In the genomic region with DNA sequence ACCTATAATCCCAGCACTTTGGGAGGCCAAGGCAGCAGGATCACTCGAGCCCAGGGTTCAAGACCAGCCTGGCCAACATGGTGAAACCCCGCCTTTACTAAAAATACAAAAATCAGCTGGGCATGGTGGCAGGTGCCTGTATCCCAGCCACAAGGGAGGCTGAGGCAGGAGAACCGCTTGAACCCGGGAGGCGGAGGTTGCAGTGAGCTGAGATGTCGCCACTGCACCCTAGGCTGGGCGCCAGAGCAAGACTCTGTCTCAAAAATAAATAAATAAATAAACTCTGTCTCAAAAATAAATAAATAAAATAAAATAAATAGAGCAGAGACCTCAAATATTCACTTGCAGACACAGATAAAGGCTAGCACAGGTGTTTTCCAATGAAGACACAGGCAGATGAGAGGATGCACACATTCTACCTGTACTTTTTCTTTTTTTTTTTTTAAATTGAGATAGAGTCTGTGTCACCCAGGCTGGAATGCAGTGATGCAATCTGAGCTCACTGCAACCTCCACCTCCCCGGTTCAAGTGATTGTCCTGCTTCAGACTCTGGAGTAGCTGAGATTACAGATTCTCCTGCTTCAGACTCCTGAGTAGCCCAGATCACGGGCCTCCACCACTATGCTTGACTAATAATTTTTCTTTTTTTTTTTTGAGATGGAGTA, we compare ENCODE assay signal across 22 cellular contexts. TPM values are rescaled to one million over a fixed set of nuclear protein-coding genes. Genes with fewer than 3 reads are reported as not detected.
DNase-seq lines count a peak whose midpoint lies in the region; ATAC-seq, FAIRE-seq and TF ChIP-seq lines count a peak whose summit lies in the region.
"Had no signal": no experiment of that assay in that cellular context is flagged by ENCODE, and none has a peak within 500 bp of the region (broad histone marks: within the 10 kb centered on the region; RNA-seq: fewer than 3 reads in every experiment).

No MANE protein-coding gene starts in this region.

- H3K4me1 ChIP-seq in Caco-2 (peaks cover 18% of the 10 kb centered on the region), K562 (replicated peaks in 1 of 2; ENCODE audit: control insufficient read depth in 2 of 2, insufficient read depth in 2 of 2, low read length in 2 of 2) (peaks cover 13 to 14% of the 10 kb centered on the region in 2 experiments; a peak in 4 of 5 replicates)

- no peak overlapping the region for H3K9ac ChIP-seq in K562 (ENCODE audit: insufficient read depth in 1 of 2, low read depth in 2 of 2, low read length in 2 of 2)

- ATAC-seq in K562 (no peak), HG03460 (IDR thresholded peaks at IDR 0.05; ENCODE audit: unreplicated experiment) (no peak)
- ATAC-seq: activated T-cell treated with anti-CD3 and anti-CD28 coated beads, Interleukin-2, amount 50 U/mL, for 4 hours; left cardiac atrium had no signal

- H3K4me3 ChIP-seq in Caco-2 (ENCODE audit: low read depth, low read length) = no peak overlapping the region
- H3K4me3 ChIP-seq in K562 = no peak overlapping the region

- peak; percentile 67 to 71 for DNase-seq in Caco-2
- peak; percentile 60 for DNase-seq in M059J (ENCODE audit: low read depth)
- no peak for DNase-seq in K562 (ENCODE audit: extremely low read depth in 1 of 4, low spot score in 3 of 4)
- peak; percentile 75 for DNase-seq in islet precursor cell
- no peak for DNase-seq in NCI-H2107 treated with DMSO at 0.1 percent for 48 hours (lab: John Stamatoyannopoulos, UW; ENCODE audit: unreplicated experiment)
- DNase-seq in GM13976 (ENCODE audit: low spot score) = no peak
- no peak for DNase-seq in NCI-H1092 treated with DMSO at 0.1 percent for 48 hours (lab: John Stamatoyannopoulos, UW)
- DNase-seq: activated naive CD4-positive, alpha-beta T cell treated with anti-CD3 and anti-CD28 coated beads for 36 hours; activated T-cell treated with anti-CD3 and anti-CD28 coated beads, Interleukin-2, amount 50 U/mL, for 4 hours; aorta; DMS53; KG1; left cardiac atrium; NCI-H1048; NCI-H526; small intestine; stimulated activated CD4-positive, alpha-beta T cell treated with anti-CD3 and anti-CD28 coated beads, Interleukin-4, amount 100 ng/mL, for 1 hour had no signal

- TF ChIP-seq EP300 in K562 (IDR thresholded peaks at IDR 0.05; ENCODE audit: low read length) = no peak

- H3K36me3 Mint-ChIP-seq in Caco-2 (ENCODE audit: insufficient read depth, unreplicated experiment) = peaks cover 33% of the 10 kb centered on the region

- H3K27me3 ChIP-seq in Caco-2 (replicated peaks; ENCODE audit: control insufficient read depth, insufficient read depth, low read length) (no peaks in the 10 kb centered on the region), K562 (ENCODE audit: control insufficient read depth in 2 of 2, insufficient read depth in 2 of 2, low read length in 2 of 2) (no peaks in the 10 kb centered on the region)

- POLR2A ChIA-PET in Caco-2 (lab: Charles Lee) = interaction anchor here (0.6 to 1.1 kb wide), 5 partner anchors 9 to 60 kb away, joined by 3 to 5 read pairs (median 3); a partner anchor contains a TSS
- POLR2A ChIA-PET in K562 (lab: Yijun Ruan, JAX) = interaction anchor here (0.6 kb wide), 1 partner anchor 281 kb away, joined by 3 read pairs; no protein-coding TSS in a partner anchor

- peak overlapping the region; percentile 42 for H3K4me3 Mint-ChIP-seq in Caco-2 (ENCODE audit: unreplicated experiment)

- H3K9me1 ChIP-seq in K562 (ENCODE audit: control insufficient read depth, insufficient read depth, low read length) = no peaks in the 10 kb centered on the region

- in situ Hi-C loops in K562 (cut with MboI) = no loop called here
- in situ Hi-C loops in GM13976 (cut with MboI; ENCODE audit: low sequenced_read_pairs, unreplicated experiment) = no loop called here

- H3K27ac ChIP-seq in K562 (ENCODE audit: extremely low read depth, low read depth, low read length) = no peak overlapping the region

- 55% methylated on average over 9 of the region's 9 CpGs for WGBS in K562 (ENCODE audit: insufficient coverage, low coverage, missing lambda C conversion rate)

- H3K27me3 Mint-ChIP-seq in Caco-2 (ENCODE audit: insufficient read depth, unreplicated experiment) = no peaks in the 10 kb centered on the region

- peaks cover 23% of the 10 kb centered on the region for H3K4me1 Mint-ChIP-seq in Caco-2 (ENCODE audit: low read depth, unreplicated experiment)

- peaks cover 25% of the 10 kb centered on the region for H3K79me2 ChIP-seq in K562 (ENCODE audit: control insufficient read depth, insufficient read depth, low read length)

- H2AFZ ChIP-seq in K562 (ENCODE audit: low read depth, low read length) = no peak overlapping the region

- H3K9me3 Mint-ChIP-seq in Caco-2 (ENCODE audit: unreplicated experiment) = no peaks in the 10 kb centered on the region
- H3K9me3 Mint-ChIP-seq: activated naive CD4-positive, alpha-beta T cell treated with anti-CD3 and anti-CD28 coated beads for 36 hours; activated T-cell treated with anti-CD3 and anti-CD28 coated beads, Interleukin-2, amount 50 U/mL, for 4 hours; neural crest cell had no signal

- CTCF ChIA-PET in Caco-2 (lab: Charles Lee) = interaction anchor here (0.7 to 1.2 kb wide), 6 partner anchors 24 to 102 kb away, joined by 3 to 4 read pairs (median 4); a partner anchor contains a TSS
- CTCF ChIA-PET in K562 (lab: Yijun Ruan, JAX; ENCODE audit: low intra/inter-chr PET ratio) = no interaction called here

- no peak for TF ChIP-seq RAD21 in K562 (CRISPR knock-in tag; conservative IDR thresholded peaks at IDR 0.05 in 1 of 2, IDR thresholded peaks at IDR 0.05 in 1 of 2)

- TF ChIP-seq POLR2A in K562 (conservative IDR thresholded peaks at IDR 0.05) = no peak

- intact Hi-C loops in Caco-2 (cut with micrococcal nuclease; ENCODE audit: unreplicated experiment) = no loop called here
- intact Hi-C loops in K562 (cut with micrococcal nuclease) = no loop called here

- H3K9me3 ChIP-seq in Caco-2 = no peaks in the 10 kb centered on the region
- no peaks in the 10 kb centered on the region for H3K9me3 ChIP-seq in K562 (replicated peaks; ENCODE audit: control insufficient read depth, insufficient read depth, low read depth, low read length)

- no peak for TF ChIP-seq CTCF in Caco-2 (IDR thresholded peaks at IDR 0.05; ENCODE audit: insufficient read depth in 1 of 2, low read depth in 1 of 2, low read length in 1 of 2, severe bottlenecking in 1 of 2, unreplicated experiment in 1 of 2)
- no peak for TF ChIP-seq CTCF in K562 (IDR thresholded peaks at IDR 0.05 in 2 of 3, conservative IDR thresholded peaks at IDR 0.05 in 1 of 3; ENCODE audit: insufficient read depth in 2 of 3, low read depth in 1 of 3, low read length in 3 of 3)
- no peak for TF ChIP-seq CTCF in GM13976 (IDR thresholded peaks at IDR 0.05; ENCODE audit: borderline replicate concordance, control extremely low read depth, extremely low read depth, insufficient read depth, missing control alignments)

- no peak for FAIRE-seq in K562 (lab: Jason Lieb, UNC)
- FAIRE-seq: colon, endometrium, small intestine, urothelium cell line had no signal

- no TSS peak for BruUV-seq in Caco-2 (replicated peaks; lab: Mats Ljungman, UMichigan)
- BruUV-seq in K562 (replicated peaks; lab: Mats Ljungman, UMichigan) = no TSS peak

- no peak overlapping the region for H3K4me2 ChIP-seq in K562 (ENCODE audit: insufficient read depth, low read length)

- H3K27ac Mint-ChIP-seq in Caco-2 (ENCODE audit: unreplicated experiment) = peak overlapping the region; percentile 60

- H4K20me1 ChIP-seq in K562 (replicated peaks; ENCODE audit: control insufficient read depth, insufficient read depth, low read length) = peaks cover 14% of the 10 kb centered on the region

- H3K36me3 ChIP-seq in Caco-2 (ENCODE audit: control insufficient read depth, insufficient read depth, low read length) (peaks cover 1% of the 10 kb centered on the region), K562 (ENCODE audit: control insufficient read depth, insufficient read depth, low read length) (peaks cover 22% of the 10 kb centered on the region)

RNA-seq across cellular contexts. Expression of a gene that starts 2.7 kb away (rescaled TPM):
- total RNA-seq in Caco-2 (2022) (2,801 and 3,019 TPM in 2 replicates), K562 (2014; rRNA removed) (2,011 and 2,125 TPM in 2 replicates), K562 (2014; rRNA removed; fragmentation: Illumina TruSeq; extraction: Trizol) (82.6 and 146 TPM in 2 replicates), K562 (2015; rRNA removed; fragmentation: Illumina TruSeq; extraction: Trizol) (114 and 137 TPM in 2 replicates), K562 (2021) (3,072 and 3,267 TPM in 2 replicates)
- total RNA-seq in M059J (2014; rRNA removed; shearing (Covaris generic)) = 26.6 and 28.7 TPM in 2 replicates
- 222 and 453 TPM in 2 replicates for total RNA-seq in K562 (2011; cell fraction: chromatin; rRNA removed; ENCODE audit: low replicate concordance)
- 784 and 1,002 TPM in 2 replicates for total RNA-seq in K562 (2011; cell fraction: nucleolus; rRNA removed)
- 878 and 1,583 TPM in 2 replicates for total RNA-seq in K562 (2011; cell fraction: nucleoplasm; rRNA removed)
- polyA plus RNA-seq in K562 (2011; rRNA removed) (1,618 and 2,255 TPM in 2 replicates), K562 (2014; fragmentation: Illumina TruSeq; extraction: Trizol) (2,204 and 2,973 TPM in 2 replicates), K562 (2014; fragmentation: Nextera tagmentation; extraction: Ambion mirVana) (1,000 to 10,000 TPM; 2,545 to 3,175 TPM), K562 (2014; rRNA removed) (3,400 and 3,671 TPM in 2 replicates)
- polyA plus RNA-seq in K562 (2011; cell fraction: cytosol; rRNA removed) = 6,767 and 7,935 TPM in 2 replicates
- 1,399 and 1,697 TPM in 2 replicates for polyA plus RNA-seq in K562 (2011; cell fraction: nucleus; rRNA removed)
- 3,974 and 4,107 TPM in 2 replicates for polyA plus RNA-seq in K562 (2012)
- 1,356 and 1,489 TPM in 2 replicates for polyA minus RNA-seq in K562 (2011; rRNA and poly(A)+ RNA removed)
- 1,901 and 2,445 TPM in 2 replicates for polyA minus RNA-seq in K562 (2011; cell fraction: cytosol; rRNA and poly(A)+ RNA removed)
- 274 and 520 TPM in 2 replicates for polyA minus RNA-seq in K562 (2011; cell fraction: nucleus; rRNA and poly(A)+ RNA removed)

RNA-seq across cellular contexts. Expression of a gene that starts 7.0 kb away (rescaled TPM):
- total RNA-seq in Caco-2 (2022) (171 and 188 TPM in 2 replicates), K562 (2014; rRNA removed) (64.1 and 68.6 TPM in 2 replicates), K562 (2014; rRNA removed; fragmentation: Illumina TruSeq; extraction: Trizol) (29.4 and 34.5 TPM in 2 replicates), K562 (2015; rRNA removed; fragmentation: Illumina TruSeq; extraction: Trizol) (35.9 and 36.9 TPM in 2 replicates), K562 (2021) (73.4 and 85.9 TPM in 2 replicates)
- total RNA-seq in M059J (2014; rRNA removed; shearing (Covaris generic)) = 68.4 and 97.7 TPM in 2 replicates
- total RNA-seq in K562 (2011; cell fraction: chromatin; rRNA removed; ENCODE audit: low replicate concordance) = 330 and 539 TPM in 2 replicates
- 230 and 249 TPM in 2 replicates for total RNA-seq in K562 (2011; cell fraction: nucleolus; rRNA removed)
- 271 and 280 TPM in 2 replicates for total RNA-seq in K562 (2011; cell fraction: nucleoplasm; rRNA removed)
- polyA plus RNA-seq in K562 (2011; rRNA removed) (27.6 and 58.9 TPM in 2 replicates), K562 (2014; fragmentation: Illumina TruSeq; extraction: Trizol) (68.9 and 70.5 TPM in 2 replicates), K562 (2014; fragmentation: Nextera tagmentation; extraction: Ambion mirVana) (10 to 100 TPM; 13.3 to 18.8 TPM), K562 (2014; rRNA removed) (50.2 and 75.6 TPM in 2 replicates)
- 37.3 and 38.8 TPM in 2 replicates for polyA plus RNA-seq in K562 (2011; cell fraction: cytosol; rRNA removed)
- 208 and 227 TPM in 2 replicates for polyA plus RNA-seq in K562 (2011; cell fraction: nucleus; rRNA removed)
- polyA plus RNA-seq in K562 (2012) = 93.1 and 112 TPM in 2 replicates
- 37.0 and 51.5 TPM in 2 replicates for polyA minus RNA-seq in K562 (2011; rRNA and poly(A)+ RNA removed)
- 42.2 and 42.6 TPM in 2 replicates for polyA minus RNA-seq in K562 (2011; cell fraction: cytosol; rRNA and poly(A)+ RNA removed)
- 36.1 and 56.9 TPM in 2 replicates for polyA minus RNA-seq in K562 (2011; cell fraction: nucleus; rRNA and poly(A)+ RNA removed)

RNA-seq across cellular contexts. Expression of a gene that starts 25.9 kb away (rescaled TPM):
- total RNA-seq in Caco-2 (2022) (49.8 and 64.1 TPM in 2 replicates), K562 (2014; rRNA removed) (9.8 and 17.1 TPM in 2 replicates), K562 (2014; rRNA removed; fragmentation: Illumina TruSeq; extraction: Trizol) (5.9 and 6.8 TPM in 2 replicates), K562 (2015; rRNA removed; fragmentation: Illumina TruSeq; extraction: Trizol) (8.1 and 11.4 TPM in 2 replicates), K562 (2021) (41.1 and 45.7 TPM in 2 replicates)
- total RNA-seq in M059J (2014; rRNA removed; shearing (Covaris generic)) = 8.6 and 11.7 TPM in 2 replicates
- total RNA-seq in K562 (2011; cell fraction: chromatin; rRNA removed; ENCODE audit: low replicate concordance) = 36.8 and 97.0 TPM in 2 replicates
- total RNA-seq in K562 (2011; cell fraction: nucleolus; rRNA removed) = 44.7 and 54.0 TPM in 2 replicates
- 35.4 and 61.8 TPM in 2 replicates for total RNA-seq in K562 (2011; cell fraction: nucleoplasm; rRNA removed)
- polyA plus RNA-seq in K562 (2011; rRNA removed) (5.4 and 8.5 TPM in 2 replicates), K562 (2014; fragmentation: Illumina TruSeq; extraction: Trizol) (18.6 and 27.7 TPM in 2 replicates), K562 (2014; fragmentation: Nextera tagmentation; extraction: Ambion mirVana) (1 to 10 TPM in 1 of 2 experiments, under 1 TPM in 1; 0.98 to 3.0 TPM), K562 (2014; rRNA removed) (14.9 and 18.0 TPM in 2 replicates)
- polyA plus RNA-seq in K562 (2011; cell fraction: cytosol; rRNA removed) = 4.2 and 6.3 TPM in 2 replicates
- polyA plus RNA-seq in K562 (2011; cell fraction: nucleus; rRNA removed) = 32.9 and 103 TPM in 2 replicates
- 22.1 and 34.0 TPM in 2 replicates for polyA plus RNA-seq in K562 (2012)
- 2.7 TPM in 2 replicates for polyA minus RNA-seq in K562 (2011; rRNA and poly(A)+ RNA removed)
- 15.3 and 25.7 TPM in 2 replicates for polyA minus RNA-seq in K562 (2011; cell fraction: cytosol; rRNA and poly(A)+ RNA removed)
- polyA minus RNA-seq in K562 (2011; cell fraction: nucleus; rRNA and poly(A)+ RNA removed) = 14.0 and 19.9 TPM in 2 replicates

RNA-seq across cellular contexts. Expression of a gene that starts 31.8 kb away (rescaled TPM):
- 25.8 and 29.7 TPM in 2 replicates for total RNA-seq in Caco-2 (2022)
- 6.0 and 10.8 TPM in 2 replicates for total RNA-seq in M059J (2014; rRNA removed; shearing (Covaris generic))
- total RNA-seq in K562 (2011; cell fraction: chromatin; rRNA removed; ENCODE audit: low replicate concordance) = 9.5 and 19.1 TPM in 2 replicates
- 17.8 and 18.8 TPM in 2 replicates for total RNA-seq in K562 (2011; cell fraction: nucleolus; rRNA removed)
- total RNA-seq in K562 (2011; cell fraction: nucleoplasm; rRNA removed) = 15.0 and 15.3 TPM in 2 replicates
- 3.5 and 7.1 TPM in 2 replicates for total RNA-seq in K562 (2014; rRNA removed)
- 1.8 and 2.8 TPM in 2 replicates for total RNA-seq in K562 (2014; rRNA removed; fragmentation: Illumina TruSeq; extraction: Trizol)
- total RNA-seq in K562 (2015; rRNA removed; fragmentation: Illumina TruSeq; extraction: Trizol) = 3.7 and 3.8 TPM in 2 replicates
- 17.1 and 20.1 TPM in 2 replicates for total RNA-seq in K562 (2021)
- 1.0 and 2.0 TPM in 2 replicates for polyA plus RNA-seq in K562 (2011; rRNA removed)
- polyA plus RNA-seq in K562 (2011; cell fraction: cytosol; rRNA removed) = 1.8 and 3.0 TPM in 2 replicates
- polyA plus RNA-seq in K562 (2011; cell fraction: nucleus; rRNA removed) = 12.7 and 20.7 TPM in 2 replicates
- 14.4 and 28.7 TPM in 2 replicates for polyA plus RNA-seq in K562 (2012)
- 12.5 and 13.4 TPM in 2 replicates for polyA plus RNA-seq in K562 (2014; fragmentation: Illumina TruSeq; extraction: Trizol)
- polyA plus RNA-seq in K562 (2014; fragmentation: Nextera tagmentation; extraction: Ambion mirVana) = 1 to 10 TPM; 1.3 to 1.5 TPM
- polyA plus RNA-seq in K562 (2014; rRNA removed) = 9.2 and 9.5 TPM in 2 replicates
- 0.63 and 0.66 TPM in 2 replicates for polyA minus RNA-seq in K562 (2011; rRNA and poly(A)+ RNA removed)
- 6.1 and 7.0 TPM in 2 replicates for polyA minus RNA-seq in K562 (2011; cell fraction: cytosol; rRNA and poly(A)+ RNA removed)
- polyA minus RNA-seq in K562 (2011; cell fraction: nucleus; rRNA and poly(A)+ RNA removed) = 11.0 and 12.8 TPM in 2 replicates

RNA-seq across cellular contexts. Expression of a gene that starts 42.2 kb away (rescaled TPM):
- 152 and 162 TPM in 2 replicates for total RNA-seq in Caco-2 (2022)
- 88.1 and 93.0 TPM in 2 replicates for total RNA-seq in M059J (2014; rRNA removed; shearing (Covaris generic))
- 133 and 241 TPM in 2 replicates for total RNA-seq in K562 (2011; cell fraction: chromatin; rRNA removed; ENCODE audit: low replicate concordance)
- total RNA-seq in K562 (2011; cell fraction: nucleolus; rRNA removed) = 181 and 193 TPM in 2 replicates
- 161 and 168 TPM in 2 replicates for total RNA-seq in K562 (2011; cell fraction: nucleoplasm; rRNA removed)
- total RNA-seq in K562 (2014; rRNA removed) = 221 and 239 TPM in 2 replicates
- 81.4 and 94.9 TPM in 2 replicates for total RNA-seq in K562 (2014; rRNA removed; fragmentation: Illumina TruSeq; extraction: Trizol)
- 145 and 148 TPM in 2 replicates for total RNA-seq in K562 (2015; rRNA removed; fragmentation: Illumina TruSeq; extraction: Trizol)
- 214 and 221 TPM in 2 replicates for total RNA-seq in K562 (2021)
- polyA plus RNA-seq in K562 (2011; rRNA removed) = 166 and 170 TPM in 2 replicates
- polyA plus RNA-seq in K562 (2011; cell fraction: cytosol; rRNA removed) = 245 and 333 TPM in 2 replicates
- 158 and 195 TPM in 2 replicates for polyA plus RNA-seq in K562 (2011; cell fraction: nucleus; rRNA removed)
- polyA plus RNA-seq in K562 (2012) = 135 and 190 TPM in 2 replicates
- 157 and 181 TPM in 2 replicates for polyA plus RNA-seq in K562 (2014; fragmentation: Illumina TruSeq; extraction: Trizol)
- 10 to 100 TPM; 28.3 to 55.4 TPM for polyA plus RNA-seq in K562 (2014; fragmentation: Nextera tagmentation; extraction: Ambion mirVana)
- polyA plus RNA-seq in K562 (2014; rRNA removed) = 221 and 228 TPM in 2 replicates
- polyA minus RNA-seq in K562 (2011; rRNA and poly(A)+ RNA removed) = 114 and 139 TPM in 2 replicates
- polyA minus RNA-seq in K562 (2011; cell fraction: cytosol; rRNA and poly(A)+ RNA removed) = 106 and 111 TPM in 2 replicates
- polyA minus RNA-seq in K562 (2011; cell fraction: nucleus; rRNA and poly(A)+ RNA removed) = 45.2 and 70.6 TPM in 2 replicates

Comparison
In these comparisons a context has a peak if more than half of its experiments do, and no peak if none do; other contexts are left out.
1. DNase-seq: peak in Caco-2 (2 of 2), M059J (single experiment) and islet precursor cell (single experiment); none in K562 (0 of 4), NCI-H2107 treated with DMSO at 0.1 percent for 48 hours (single experiment), GM13976 (single experiment) and NCI-H1092 treated with DMSO at 0.1 percent for 48 hours (single experiment).